In genomic region chr11:35237345-35237744, GRCh38 we compare ENCODE assay signal across 13 cellular contexts.
A peak's percentile ranks its signal among the peaks of the same experiment; 100 is the strongest.
DNase-seq lines count a peak whose midpoint lies in the region; ATAC-seq and TF ChIP-seq lines count a peak whose summit lies in the region.
"Had no signal": no experiment of that assay in that cellular context is flagged by ENCODE, and none has a peak within 500 bp of the region (broad histone marks: within the 10 kb centered on the region; RNA-seq: fewer than 3 reads in every experiment).

No MANE protein-coding gene starts in this region.

- H3K4me1 ChIP-seq in lower lobe of right lung (peaks cover 27% of the 10 kb centered on the region), thyroid gland (peaks cover 60 to 61% of the 10 kb centered on the region in 2 donors)
- H3K4me1 ChIP-seq: BE2C had no signal

- H3K9me3 ChIP-seq in lower lobe of right lung (peaks cover 4% of the 10 kb centered on the region), thyroid gland (no peaks in the 10 kb centered on the region)
- H3K9me3 ChIP-seq: BE2C had no signal

- in situ Hi-C loops in brain microvascular endothelial cell (cut with HindIII; ENCODE audit: low pct_ligation_motif_present, low sequenced_read_pairs): no loop called here

- WGBS in thyroid gland, 2 donors: 27 to 31% methylated on average over 1 of the region's 1 CpG

- no peak for TF ChIP-seq POLR2A in thyroid gland (IDR thresholded peaks at IDR 0.05)

- no peak overlapping the region for H3K4me3 ChIP-seq in lower lobe of right lung
- H3K4me3 ChIP-seq in thyroid gland (replicated peaks in 1 of 3): no peak overlapping the region
- H3K4me3 ChIP-seq in brain microvascular endothelial cell (ENCODE audit: low read depth, low read length): no peak overlapping the region

- no peak for TF ChIP-seq CTCF in lower lobe of right lung (IDR thresholded peaks at IDR 0.05)
- no peak for TF ChIP-seq CTCF in thyroid gland (IDR thresholded peaks at IDR 0.05)
- no peak for TF ChIP-seq CTCF in brain microvascular endothelial cell (IDR thresholded peaks at IDR 0.05; ENCODE audit: low read depth, low read length, missing control alignments)

- intact Hi-C loops in lower lobe of right lung (cut with DNase I): no loop called here
- intact Hi-C loops in thyroid gland (cut with DNase I): loop anchor here (10.0 kb wide), 1 partner anchor 103 kb away; the partner anchor contains the start of gene CD44

- H3K27me3 ChIP-seq in lower lobe of right lung (ENCODE audit: low read depth): no peaks in the 10 kb centered on the region
- no peaks in the 10 kb centered on the region for H3K27me3 ChIP-seq in thyroid gland
- no peaks in the 10 kb centered on the region for H3K27me3 ChIP-seq in brain microvascular endothelial cell (replicated peaks)
- H3K27me3 ChIP-seq: BE2C had no signal

- DNase-seq in NCI-H748 (lab: John Stamatoyannopoulos, UW; ENCODE audit: unreplicated experiment) (peak; percentile 9), NCI-H748 treated with DMSO at 0.1 percent for 48 hours (lab: John Stamatoyannopoulos, UW) (no peak), NCI-H2029 treated with DMSO at 0.1 percent for 48 hours (lab: John Stamatoyannopoulos, UW) (peak; percentile 36), lower lobe of right lung (no peak), thyroid gland (peak; percentile 65 to 67), brain microvascular endothelial cell (no peak), foreskin melanocyte (no peak)
- DNase-seq: activated CD8-positive, alpha-beta T cell treated with anti-CD3 and anti-CD28 coated beads for 36 hours; T-helper 9 cell had no signal

- H3K27ac ChIP-seq in lower lobe of right lung (no peak overlapping the region), thyroid gland (peak overlapping the region; percentile 81 to 96 (median 82)), brain microvascular endothelial cell (no peak overlapping the region)
- H3K27ac ChIP-seq: RWPE1 had no signal

- no peaks in the 10 kb centered on the region for H3K36me3 ChIP-seq in lower lobe of right lung
- H3K36me3 ChIP-seq in thyroid gland: no peaks in the 10 kb centered on the region
- H3K36me3 ChIP-seq in brain microvascular endothelial cell (replicated peaks): no peaks in the 10 kb centered on the region
- H3K36me3 ChIP-seq: BE2C had no signal

- ATAC-seq in lower lobe of right lung (peak; percentile 55 to 62), HG02884 (IDR thresholded peaks at IDR 0.05; ENCODE audit: unreplicated experiment) (no peak)
- ATAC-seq: activated CD8-positive, alpha-beta T cell treated with anti-CD3 and anti-CD28 coated beads for 36 hours; stimulated activated naive CD8-positive, alpha-beta T cell treated with anti-CD3 and anti-CD28 coated beads, Interleukin-15, amount 100 ng/mL, for 72 hours had no signal

Comparison
In these comparisons a context has a peak if more than half of its experiments do, and no peak if none do; other contexts are left out.
1. DNase-seq: peak in NCI-H748 (single experiment), NCI-H2029 treated with DMSO at 0.1 percent for 48 hours (single experiment) and thyroid gland (2 of 2); none in NCI-H748 treated with DMSO at 0.1 percent for 48 hours (single experiment), lower lobe of right lung (single experiment), brain microvascular endothelial cell (single experiment) and foreskin melanocyte (single experiment).
2. H3K27ac ChIP-seq: peak in thyroid gland (3 of 3); none in lower lobe of right lung (single experiment) and brain microvascular endothelial cell (single experiment).